ENCODE assay signal across 8 cellular contexts in the genomic region with DNA sequence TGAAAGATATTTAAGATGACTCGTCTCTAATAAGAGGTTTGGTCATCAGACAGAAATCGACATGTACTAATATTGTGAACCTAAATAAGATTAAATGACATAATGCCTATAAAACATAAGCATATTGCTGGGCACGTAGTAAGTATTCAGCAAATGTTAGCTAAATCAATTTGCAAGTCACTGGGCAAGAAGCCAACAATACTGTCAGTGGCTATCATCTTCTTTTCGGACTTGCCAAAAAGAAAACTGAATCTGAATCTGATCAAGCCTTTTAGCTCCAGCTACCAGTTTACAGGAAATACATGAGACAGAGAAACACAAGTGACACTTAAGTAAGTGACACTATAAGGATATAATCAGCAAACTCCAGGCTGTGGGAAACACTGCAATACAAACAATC. TPM values are rescaled to one million over a fixed set of nuclear protein-coding genes. Genes with fewer than 3 reads are reported as not detected.
DNase-seq lines count a peak whose midpoint lies in the region; ATAC-seq lines count a peak whose summit lies in the region.

No MANE protein-coding gene starts in this region.

- H3K27ac Mint-ChIP-seq in activated CD4-positive, alpha-beta T cell treated with anti-CD3 and anti-CD28 coated beads for 36 hours = peak overlapping the region; percentile 83
- peak overlapping the region; percentile 72 for H3K27ac Mint-ChIP-seq in activated naive CD8-positive, alpha-beta T cell treated with anti-CD3 and anti-CD28 coated beads, Interleukin-2, amount 10 ng/mL, durations not matched to agents 7 days and 5 days

- H3K4me1 Mint-ChIP-seq in activated CD4-positive, alpha-beta T cell treated with anti-CD3 and anti-CD28 coated beads for 36 hours = peaks cover 33% of the 10 kb centered on the region
- peaks cover 23% of the 10 kb centered on the region for H3K4me1 Mint-ChIP-seq in activated naive CD8-positive, alpha-beta T cell treated with anti-CD3 and anti-CD28 coated beads, Interleukin-2, amount 10 ng/mL, durations not matched to agents 7 days and 5 days

- H3K27me3 Mint-ChIP-seq in activated CD4-positive, alpha-beta T cell treated with anti-CD3 and anti-CD28 coated beads for 36 hours = no peaks in the 10 kb centered on the region
- no peaks in the 10 kb centered on the region for H3K27me3 Mint-ChIP-seq in activated naive CD8-positive, alpha-beta T cell treated with anti-CD3 and anti-CD28 coated beads, Interleukin-2, amount 10 ng/mL, durations not matched to agents 7 days and 5 days

- CTCF ChIA-PET in activated CD4-positive, alpha-beta T cell treated with anti-CD3 and anti-CD28 coated beads for 36 hours (lab: Charles Lee) = interaction anchor here (0.6 to 3.0 kb wide), 10 partner anchors 9 to 116 kb away, joined by 3 to 19 read pairs (median 4); a partner anchor contains a TSS

- DNase-seq in activated CD4-positive, alpha-beta T cell treated with anti-CD3 and anti-CD28 coated beads for 36 hours = no peak
- no peak for DNase-seq in activated CD4-positive, alpha-beta T cell treated with anti-CD3 and anti-CD28 coated beads for 1 hour
- DNase-seq in NCI-H1092 (lab: John Stamatoyannopoulos, UW) = peak; percentile 20
- no peak for DNase-seq in activated naive CD8-positive, alpha-beta T cell treated with anti-CD3 and anti-CD28 coated beads, Interleukin-2, amount 10 ng/mL, durations not matched to agents 7 days and 5 days
- peak; percentile 68 for DNase-seq in putamen (ENCODE audit: low spot score)
- no peak for DNase-seq in effector CD8-positive, alpha-beta T cell (lab: John Stamatoyannopoulos, UW)

- POLR2A ChIA-PET in activated CD4-positive, alpha-beta T cell treated with anti-CD3 and anti-CD28 coated beads for 36 hours (lab: Charles Lee) = interaction anchor here (0.6 to 1.0 kb wide), 2 partner anchors 9 to 84 kb away, joined by 3 read pairs; no protein-coding TSS in a partner anchor
- POLR2A ChIA-PET in activated naive CD8-positive, alpha-beta T cell treated with anti-CD3 and anti-CD28 coated beads, Interleukin-2, amount 10 ng/mL, durations not matched to agents 7 days and 5 days (lab: Charles Lee) = interaction anchor here (0.5 to 2.4 kb wide), 3 partner anchors 31 to 467 kb away, joined by 3 to 14 read pairs (median 3); a partner anchor contains a TSS

- H3K36me3 Mint-ChIP-seq in activated CD4-positive, alpha-beta T cell treated with anti-CD3 and anti-CD28 coated beads for 36 hours (ENCODE audit: low read depth) = peaks cover 10% of the 10 kb centered on the region
- peaks cover 21% of the 10 kb centered on the region for H3K36me3 Mint-ChIP-seq in activated naive CD8-positive, alpha-beta T cell treated with anti-CD3 and anti-CD28 coated beads, Interleukin-2, amount 10 ng/mL, durations not matched to agents 7 days and 5 days

- peak overlapping the region; percentile 56 for H3K4me3 Mint-ChIP-seq in activated CD4-positive, alpha-beta T cell treated with anti-CD3 and anti-CD28 coated beads for 36 hours
- peak overlapping the region; percentile 63 for H3K4me3 Mint-ChIP-seq in activated naive CD8-positive, alpha-beta T cell treated with anti-CD3 and anti-CD28 coated beads, Interleukin-2, amount 10 ng/mL, durations not matched to agents 7 days and 5 days

- intact Hi-C loops in activated CD4-positive, alpha-beta T cell treated with anti-CD3 and anti-CD28 coated beads for 36 hours (cut with DNase I, micrococcal nuclease) = loop anchor here in 1 of 2 experiments (5.0 kb wide), 1 partner anchor 85 kb away; a partner anchor contains a TSS

- ATAC-seq in activated CD4-positive, alpha-beta T cell treated with anti-CD3 and anti-CD28 coated beads for 36 hours = peak; percentile 60
- no peak for ATAC-seq in activated naive CD8-positive, alpha-beta T cell treated with anti-CD3 and anti-CD28 coated beads, Interleukin-2, amount 10 ng/mL, durations not matched to agents 7 days and 5 days (ENCODE audit: low read depth)
- no peak for ATAC-seq in GM18868 (IDR thresholded peaks at IDR 0.05; ENCODE audit: unreplicated experiment)
- ATAC-seq in GM21367 (IDR thresholded peaks at IDR 0.05; ENCODE audit: unreplicated experiment) = no peak

- no peaks in the 10 kb centered on the region for H3K9me3 Mint-ChIP-seq in activated CD4-positive, alpha-beta T cell treated with anti-CD3 and anti-CD28 coated beads for 36 hours (ENCODE audit: low read depth)
- H3K9me3 Mint-ChIP-seq in activated naive CD8-positive, alpha-beta T cell treated with anti-CD3 and anti-CD28 coated beads, Interleukin-2, amount 10 ng/mL, durations not matched to agents 7 days and 5 days = no peaks in the 10 kb centered on the region

RNA-seq across cellular contexts. Expression of a gene that starts 46.0 kb away (rescaled TPM):
- 1,000 to 10,000 TPM; 1,359 to 1,602 TPM for total RNA-seq in activated CD4-positive, alpha-beta T cell treated with anti-CD3 and anti-CD28 coated beads for 36 hours
- total RNA-seq in activated naive CD8-positive, alpha-beta T cell treated with anti-CD3 and anti-CD28 coated beads, Interleukin-2, amount 10 ng/mL, durations not matched to agents 7 days and 5 days = 100 to 1,000 TPM; 809 to 885 TPM

Comparison
In these comparisons a context has a peak if more than half of its experiments do, and no peak if none do; other contexts are left out.
1. DNase-seq: peak in NCI-H1092 (single experiment) and putamen (single experiment); none in activated CD4-positive, alpha-beta T cell treated with anti-CD3 and anti-CD28 coated beads for 36 hours (single experiment), activated CD4-positive, alpha-beta T cell treated with anti-CD3 and anti-CD28 coated beads for 1 hour (single experiment), activated naive CD8-positive, alpha-beta T cell treated with anti-CD3 and anti-CD28 coated beads, Interleukin-2, amount 10 ng/mL, durations not matched to agents 7 days and 5 days (single experiment) and effector CD8-positive, alpha-beta T cell (single experiment).